18 cellular contexts compared by ENCODE assay signal in genomic region chr5:17330386-17330785, GRCh38.
DNase-seq lines count a peak whose midpoint lies in the region; ATAC-seq and TF ChIP-seq lines count a peak whose summit lies in the region.
"Had no signal": no experiment of that assay in that cellular context is flagged by ENCODE, and none has a peak within 500 bp of the region (broad histone marks: within the 10 kb centered on the region; RNA-seq: fewer than 3 reads in every experiment).

No MANE protein-coding gene starts in this region.

- H3K9ac ChIP-seq in SK-N-SH = no peak overlapping the region
- H3K9ac ChIP-seq: BLaER1 treated with 17β-estradiol and CSF1 and Interleukin-3, amounts not matched to agents 10 nM and 100 nM had no signal

- BruUV-seq in PC-9 (replicated peaks; lab: Mats Ljungman, UMichigan) = no TSS peak

- H3K4me2 ChIP-seq in PC-9 (peak overlapping the region; percentile 54; the same call in 1 of the 2 replicates), SK-N-SH (no peak overlapping the region)
- H3K4me2 ChIP-seq: BLaER1 treated with 17β-estradiol and CSF1 and Interleukin-3, amounts not matched to agents 10 nM and 100 nM had no signal

- CTCF ChIA-PET in PC-9 (lab: Charles Lee) (interaction anchor here (0.7 kb wide), 1 partner anchor 114 kb away, joined by 5 read pairs; no protein-coding TSS in a partner anchor), SK-N-SH (lab: Yijun Ruan, JAX) (interaction anchor here (1.0 kb wide), 1 partner anchor 141 kb away, joined by 3 read pairs; no protein-coding TSS in a partner anchor)

- H3F3A ChIP-seq in PC-9 (ENCODE audit: insufficient read depth, low read depth) = no peaks in the 10 kb centered on the region
- no peaks in the 10 kb centered on the region for H3F3A ChIP-seq in SK-N-SH (replicated peaks; ENCODE audit: insufficient read depth)

- no peak overlapping the region for H3K4me3 ChIP-seq in PC-9
- H3K4me3 ChIP-seq in SK-N-SH (ENCODE audit: low read depth in 2 of 2, low read length in 1 of 2) = no peak overlapping the region
- H3K4me3 ChIP-seq: BLaER1 treated with 17β-estradiol and CSF1 and Interleukin-3, amounts not matched to agents 10 nM and 100 nM had no signal

- H3K4me1 ChIP-seq in PC-9 (replicated peaks; ENCODE audit: insufficient read depth) (peaks cover 19% of the 10 kb centered on the region), SK-N-SH (ENCODE audit: control insufficient read depth in 1 of 2, insufficient read depth in 2 of 2, low read depth in 1 of 2, low read length in 1 of 2) (no peaks in the 10 kb centered on the region; a peak in 1 of 4 replicates)
- H3K4me1 ChIP-seq: BLaER1 treated with 17β-estradiol and CSF1 and Interleukin-3, amounts not matched to agents 10 nM and 100 nM had no signal

- no peaks in the 10 kb centered on the region for H3K36me3 ChIP-seq in PC-9 (ENCODE audit: low read depth)
- H3K36me3 ChIP-seq in SK-N-SH (replicated peaks in 1 of 2; ENCODE audit: control insufficient read depth in 1 of 2, insufficient read depth in 2 of 2, low read length in 1 of 2) = no peaks in the 10 kb centered on the region
- H3K36me3 ChIP-seq: BLaER1 treated with 17β-estradiol and CSF1 and Interleukin-3, amounts not matched to agents 10 nM and 100 nM had no signal

- intact Hi-C loops in PC-9 (cut with micrococcal nuclease; ENCODE audit: unreplicated experiment) = no loop called here

- POLR2A ChIA-PET in PC-9 (lab: Charles Lee; ENCODE audit: unreplicated experiment) (no interaction called here), SK-N-SH (lab: Yijun Ruan, JAX) (no interaction called here)

- TF ChIP-seq EP300 in SK-N-SH (IDR thresholded peaks at IDR 0.05; ENCODE audit: borderline replicate concordance in 1 of 2, low read depth in 1 of 2, low read length in 1 of 2) = no peak

- H3K9me2 ChIP-seq in PC-9 (ENCODE audit: insufficient read depth) = no peaks in the 10 kb centered on the region
- H3K9me2 ChIP-seq in SK-N-SH = no peaks in the 10 kb centered on the region

- no peak for TF ChIP-seq RAD21 in SK-N-SH (IDR thresholded peaks at IDR 0.05; ENCODE audit: low read length)

- TF ChIP-seq CTCF in PC-9 (conservative IDR thresholded peaks at IDR 0.05) = no peak
- no peak for TF ChIP-seq CTCF in SK-N-SH (IDR thresholded peaks at IDR 0.05)

- no peak for ATAC-seq in HG03520 (IDR thresholded peaks at IDR 0.05; ENCODE audit: unreplicated experiment)
- ATAC-seq: CD8-positive, alpha-beta T cell; HCT116 had no signal

- H4K20me1 ChIP-seq in PC-9 (ENCODE audit: insufficient read depth) = no peaks in the 10 kb centered on the region
- no peaks in the 10 kb centered on the region for H4K20me1 ChIP-seq in SK-N-SH (ENCODE audit: insufficient read depth)
- H4K20me1 ChIP-seq: BLaER1 treated with 17β-estradiol and CSF1 and Interleukin-3, amounts not matched to agents 10 nM and 100 nM had no signal

- peak; percentile 56 for DNase-seq in ELF-1 (ENCODE audit: low read depth, low spot score)
- DNase-seq in PC-9 = peak; percentile 33 to 64
- peak; percentile 84 for DNase-seq in islet precursor cell
- peak; percentile 48 for DNase-seq in ureter (ENCODE audit: low spot score)
- no peak for DNase-seq in GDM1 (lab: John Stamatoyannopoulos, UW)
- no peak for DNase-seq in SK-N-SH
- DNase-seq: 8988T; CD8-positive, alpha-beta T cell; DMS 273 treated with DMSO at 0.1 percent for 48 hours; DMS53; DND-41; EL; GOT3; H7; HFFc6 had no signal

- H3K27ac ChIP-seq in PC-9 (no peak overlapping the region), SK-N-SH (ENCODE audit: low read depth in 2 of 2, low read length in 1 of 2) (no peak overlapping the region)
- H3K27ac ChIP-seq: BLaER1 treated with 17β-estradiol and CSF1 and Interleukin-3, amounts not matched to agents 10 nM and 100 nM had no signal

- 28% methylated on average over 2 of the region's 2 CpGs for WGBS in SK-N-SH (ENCODE audit: low lambda C conversion rate)

- H2AFZ ChIP-seq in PC-9 (no peak overlapping the region), SK-N-SH (ENCODE audit: low read depth) (no peak overlapping the region)

- peaks cover 4% of the 10 kb centered on the region; the same call in 1 of the 2 replicates for H3K9me3 ChIP-seq in PC-9 (ENCODE audit: insufficient read depth, low read depth)
- no peaks in the 10 kb centered on the region for H3K9me3 ChIP-seq in SK-N-SH

- no peaks in the 10 kb centered on the region for H3K79me2 ChIP-seq in PC-9 (ENCODE audit: low read depth)
- H3K79me2 ChIP-seq in SK-N-SH (ENCODE audit: insufficient read depth) = no peaks in the 10 kb centered on the region

- no peaks in the 10 kb centered on the region for H3K27me3 ChIP-seq in PC-9 (ENCODE audit: insufficient read depth, low read depth)
- no peaks in the 10 kb centered on the region for H3K27me3 ChIP-seq in SK-N-SH (ENCODE audit: insufficient read depth)
- H3K27me3 ChIP-seq: BLaER1 treated with 17β-estradiol and CSF1 and Interleukin-3, amounts not matched to agents 10 nM and 100 nM had no signal

TF ChIP-seq in SK-N-SH, 30 proteins besides CTCF, POLR2A, EP300 and RAD21:
- no peak for TF ChIP-seq TCF12 (IDR thresholded peaks at IDR 0.05)
TF ChIP-seq in SK-N-SH: peak in this region for 0.

Comparison
In these comparisons a context has a peak if more than half of its experiments do, and no peak if none do; other contexts are left out.
1. DNase-seq: peak in ELF-1 (single experiment), PC-9 (2 of 2), islet precursor cell (single experiment) and ureter (single experiment); none in GDM1 (single experiment) and SK-N-SH (single experiment).